Comparison of ENCODE assay signal across 9 cellular contexts in genomic region chr18:48835119-48835518, GRCh38.
DNase-seq lines count a peak whose midpoint lies in the region; ATAC-seq and TF ChIP-seq lines count a peak whose summit lies in the region.
"Had no signal": no experiment of that assay in that cellular context is flagged by ENCODE, and none has a peak within 500 bp of the region (broad histone marks: within the 10 kb centered on the region; RNA-seq: fewer than 3 reads in every experiment).

No MANE protein-coding gene starts in this region.

- TF ChIP-seq CTCF in SK-N-SH (IDR thresholded peaks at IDR 0.05): no peak
- TF ChIP-seq CTCF in endodermal cell (conservative IDR thresholded peaks at IDR 0.05): no peak

- CTCF ChIA-PET in SK-N-SH (lab: Yijun Ruan, JAX): interaction anchor here (0.7 to 1.0 kb wide), 3 partner anchors 14 to 80 kb away, joined by 3 to 4 read pairs (median 3); no protein-coding TSS in a partner anchor

- no peaks in the 10 kb centered on the region for H3K9me2 ChIP-seq in SK-N-SH

- no peaks in the 10 kb centered on the region for H3K9me3 ChIP-seq in SK-N-SH
- H3K9me3 ChIP-seq in SK-N-MC (ENCODE audit: low read depth, low read length): no peaks in the 10 kb centered on the region
- no peaks in the 10 kb centered on the region for H3K9me3 ChIP-seq in endodermal cell (ENCODE audit: control insufficient read depth, low read length)

- no peak overlapping the region for H3K4me3 ChIP-seq in SK-N-SH (ENCODE audit: low read depth in 2 of 2, low read length in 1 of 2)
- H3K4me3 ChIP-seq in SK-N-MC: peak overlapping the region; percentile 54
- no peak overlapping the region for H3K4me3 ChIP-seq in endodermal cell (ENCODE audit: low read length)

- H3K27ac Mint-ChIP-seq in endodermal cell: no peak overlapping the region
- H3K27ac Mint-ChIP-seq in stimulated activated memory B cell treated with anti-CD40 and anti-IgM and Interleukin-4, amounts not matched to agents 10 μg/mL and 1 μg/mL and 100 μg/mL, for 72 hours: peak overlapping the region; percentile 72

- H3K27me3 ChIP-seq in SK-N-SH (ENCODE audit: insufficient read depth) (no peaks in the 10 kb centered on the region), endodermal cell (ENCODE audit: control insufficient read depth, insufficient read depth, low read length, poor library complexity, severe bottlenecking) (no peaks in the 10 kb centered on the region)

- POLR2A ChIA-PET in SK-N-SH (lab: Yijun Ruan, JAX): no interaction called here

- TF ChIP-seq RAD21 in SK-N-SH (IDR thresholded peaks at IDR 0.05; ENCODE audit: low read length): no peak

- no peaks in the 10 kb centered on the region for H4K20me1 ChIP-seq in SK-N-SH (ENCODE audit: insufficient read depth)

- peaks cover 43% of the 10 kb centered on the region for H3F3A ChIP-seq in SK-N-SH (replicated peaks; ENCODE audit: insufficient read depth)

- 41% methylated on average over 2 of the region's 3 CpGs for WGBS in SK-N-SH (ENCODE audit: low lambda C conversion rate)
- 81 to 96% methylated on average over 3 of the region's 3 CpGs for WGBS in endodermal cell (ENCODE audit: insufficient coverage in 1 of 2, insufficient read length in 1 of 2), 2 experiments

- no peaks in the 10 kb centered on the region for H3K9me3 Mint-ChIP-seq in endodermal cell
- no peaks in the 10 kb centered on the region for H3K9me3 Mint-ChIP-seq in stimulated activated memory B cell treated with anti-CD40 and anti-IgM and Interleukin-4, amounts not matched to agents 10 μg/mL and 1 μg/mL and 100 μg/mL, for 72 hours

- H3K36me3 ChIP-seq in SK-N-SH (replicated peaks in 1 of 2; ENCODE audit: control insufficient read depth in 1 of 2, insufficient read depth in 2 of 2, low read length in 1 of 2) (peaks cover 4 to 6% of the 10 kb centered on the region in 2 experiments), SK-N-MC (ENCODE audit: insufficient read depth, low read length) (no peaks in the 10 kb centered on the region), endodermal cell (ENCODE audit: control insufficient read depth, insufficient read depth, low read length) (peaks cover 4% of the 10 kb centered on the region)

- H3K4me1 Mint-ChIP-seq in endodermal cell: peaks cover 14% of the 10 kb centered on the region
- H3K4me1 Mint-ChIP-seq in stimulated activated memory B cell treated with anti-CD40 and anti-IgM and Interleukin-4, amounts not matched to agents 10 μg/mL and 1 μg/mL and 100 μg/mL, for 72 hours: peaks cover 76% of the 10 kb centered on the region

- peak overlapping the region; percentile 68; the same call in 1 of the 2 replicates for H3K4me2 ChIP-seq in SK-N-SH

- H3K4me1 ChIP-seq in SK-N-SH (ENCODE audit: control insufficient read depth in 1 of 2, insufficient read depth in 2 of 2, low read depth in 1 of 2, low read length in 1 of 2) (peaks cover 48 to 52% of the 10 kb centered on the region in 2 experiments; a peak in 3 of 4 replicates), endodermal cell (ENCODE audit: control insufficient read depth, insufficient read depth, low read length) (no peaks in the 10 kb centered on the region)

- H3K4me3 Mint-ChIP-seq in endodermal cell: no peak overlapping the region
- peak overlapping the region; percentile 65 for H3K4me3 Mint-ChIP-seq in stimulated activated memory B cell treated with anti-CD40 and anti-IgM and Interleukin-4, amounts not matched to agents 10 μg/mL and 1 μg/mL and 100 μg/mL, for 72 hours

- peaks cover 6% of the 10 kb centered on the region for H3K36me3 Mint-ChIP-seq in endodermal cell (ENCODE audit: low read depth)
- H3K36me3 Mint-ChIP-seq in stimulated activated memory B cell treated with anti-CD40 and anti-IgM and Interleukin-4, amounts not matched to agents 10 μg/mL and 1 μg/mL and 100 μg/mL, for 72 hours: no peaks in the 10 kb centered on the region

- H3K27ac ChIP-seq in SK-N-SH (ENCODE audit: low read depth in 2 of 2, low read length in 1 of 2) (peak overlapping the region; percentile 71 to 94; a peak in 3 of 4 replicates), SK-N-MC (peak overlapping the region; percentile 70), endodermal cell (ENCODE audit: low read depth, low read length) (no peak overlapping the region)

- DNase-seq in SK-N-SH: no peak
- DNase-seq in SK-N-MC (ENCODE audit: low read depth, low spot score): no peak
- peak; percentile 37 for DNase-seq in endodermal cell
- no peak for DNase-seq in NCI-H82 (lab: John Stamatoyannopoulos, UW)
- DNase-seq in kidney tubule cell (ENCODE audit: low spot score): no peak
- DNase-seq: NCI-H1417 treated with DMSO at 0.1 percent for 48 hours had no signal

- H3K79me2 ChIP-seq in SK-N-SH (ENCODE audit: insufficient read depth): peaks cover 68% of the 10 kb centered on the region

- H3K27me3 Mint-ChIP-seq in endodermal cell (ENCODE audit: insufficient read depth): no peaks in the 10 kb centered on the region
- H3K27me3 Mint-ChIP-seq in stimulated activated memory B cell treated with anti-CD40 and anti-IgM and Interleukin-4, amounts not matched to agents 10 μg/mL and 1 μg/mL and 100 μg/mL, for 72 hours: no peaks in the 10 kb centered on the region

- TF ChIP-seq EP300 in SK-N-SH (IDR thresholded peaks at IDR 0.05; ENCODE audit: borderline replicate concordance in 1 of 2, low read depth in 1 of 2, low read length in 1 of 2): no peak

- H2AFZ ChIP-seq in SK-N-SH (ENCODE audit: low read depth): no peak overlapping the region

- H3K9ac ChIP-seq in SK-N-SH (no peak overlapping the region; the same call in 1 of the 2 replicates), SK-N-MC (ENCODE audit: insufficient read length) (no peak overlapping the region), endodermal cell (ENCODE audit: extremely low read depth, low read length, poor library complexity, severe bottlenecking) (no peak overlapping the region)

- ATAC-seq in SK-N-SH treated with all-trans-retinoic acid at 6 μM for 48 hours (no peak), GM18498 (IDR thresholded peaks at IDR 0.05; ENCODE audit: unreplicated experiment) (no peak)
- no peak for ATAC-seq in stimulated activated memory B cell treated with anti-CD40 and anti-IgM and Interleukin-4, amounts not matched to agents 10 μg/mL and 1 μg/mL and 100 μg/mL, for 72 hours

TF ChIP-seq in SK-N-SH, 30 proteins besides CTCF, POLR2A, EP300 and RAD21:
- TF ChIP-seq GATA2 (CRISPR knock-in tag; IDR thresholded peaks at IDR 0.05): no peak
- no peak for TF ChIP-seq TCF12 (IDR thresholded peaks at IDR 0.05)
- TF ChIP-seq MXI1 (IDR thresholded peaks at IDR 0.05; ENCODE audit: low read depth, low read length): no peak
- TF ChIP-seq TAF1 (IDR thresholded peaks at IDR 0.05; ENCODE audit: borderline replicate concordance, low read depth, low read length): no peak
- TF ChIP-seq FOSL2 (IDR thresholded peaks at IDR 0.05; ENCODE audit: borderline replicate concordance, low read depth): no peak
- no peak for TF ChIP-seq JUND (IDR thresholded peaks at IDR 0.05)

TF ChIP-seq in SK-N-SH treated with all-trans-retinoic acid at 6 μM for 48 hours, 23 proteins besides CTCF, POLR2A, EP300 and RAD21 (continues in another document):
- TF ChIP-seq PATZ1 (CRISPR knock-in tag; IDR thresholded peaks at IDR 0.05; ENCODE audit: borderline replicate concordance) (no peak), ISL1 (CRISPR knock-in tag; IDR thresholded peaks at IDR 0.05) (no peak), RARB (CRISPR knock-in tag; IDR thresholded peaks at IDR 0.05) (no peak), ZC3H10 (CRISPR knock-in tag; IDR thresholded peaks at IDR 0.05) (no peak), ZNF565 (CRISPR knock-in tag; conservative IDR thresholded peaks at IDR 0.05; ENCODE audit: low read depth) (no peak), OSR1 (CRISPR knock-in tag; IDR thresholded peaks at IDR 0.05) (no peak), ZFP3 (CRISPR knock-in tag; IDR thresholded peaks at IDR 0.05) (no peak), TCF4 (CRISPR knock-in tag; IDR thresholded peaks at IDR 0.05; ENCODE audit: borderline replicate concordance) (no peak), PPARA (CRISPR knock-in tag; IDR thresholded peaks at IDR 0.05; ENCODE audit: borderline replicate concordance) (no peak), ESRRG (CRISPR knock-in tag; IDR thresholded peaks at IDR 0.05) (no peak), CSDC2 (CRISPR knock-in tag; IDR thresholded peaks at IDR 0.05) (no peak), BACH2 (CRISPR knock-in tag; IDR thresholded peaks at IDR 0.05; ENCODE audit: borderline replicate concordance) (no peak), ZNF70 (CRISPR knock-in tag; IDR thresholded peaks at IDR 0.05) (no peak), CSRNP3 (CRISPR knock-in tag; IDR thresholded peaks at IDR 0.05) (no peak), GLIS3 (CRISPR knock-in tag; IDR thresholded peaks at IDR 0.05) (no peak), SNAI2 (CRISPR knock-in tag; IDR thresholded peaks at IDR 0.05) (no peak)
